In the genomic region with DNA sequence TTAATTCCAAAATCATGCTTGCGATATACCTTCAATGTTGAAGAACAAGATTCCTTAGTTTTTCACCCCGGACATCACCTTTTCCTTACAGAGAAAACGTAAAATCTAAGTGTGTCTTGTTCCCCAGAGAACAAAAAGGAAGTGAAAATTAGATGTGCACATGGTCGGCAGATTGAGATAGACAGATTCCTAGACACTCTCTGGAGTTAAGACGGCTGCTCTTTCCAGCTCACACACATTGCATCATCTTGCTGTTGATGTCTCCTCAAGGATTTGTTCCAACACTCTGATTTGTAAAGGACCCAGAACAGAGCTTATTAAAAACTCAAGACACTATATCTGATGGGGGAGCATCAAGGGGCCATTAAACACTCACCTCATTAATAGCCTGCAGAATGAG, we compare ENCODE assay signal across 12 cellular contexts.
"Had no signal": no experiment of that assay in that cellular context is flagged by ENCODE, and none has a peak within 500 bp of the region (broad histone marks: within the 10 kb centered on the region; RNA-seq: fewer than 3 reads in every experiment).

No MANE protein-coding gene starts in this region.

- H3K9me3 ChIP-seq: body of pancreas, gastroesophageal sphincter had no signal

- DNase-seq: activated CD4-positive, alpha-beta T cell treated with anti-CD3 and anti-CD28 coated beads, Interleukin-2, amount 50 U/mL, for 48 hours; activated naive CD4-positive, alpha-beta T cell; activated naive CD8-positive, alpha-beta T cell treated with anti-CD3 and anti-CD28 coated beads for 36 hours; amygdala; body of pancreas; caudate nucleus; immature natural killer cell; kidney glomerular epithelial cell; stimulated activated CD4-positive, alpha-beta T cell treated with anti-CD3 and anti-CD28 coated beads, Interleukin-2, amount 100 ng/mL, for 48 hours; stimulated activated naive CD8-positive, alpha-beta T cell treated with anti-CD3 and anti-CD28 coated beads, Interleukin-15, amount 100 ng/mL, for 72 hours had no signal

- H3K4me3 ChIP-seq: body of pancreas, gastroesophageal sphincter, skin epidermis had no signal

- H3K27me3 ChIP-seq: body of pancreas, gastroesophageal sphincter had no signal

- H3K4me1 ChIP-seq: body of pancreas, gastroesophageal sphincter had no signal

- H3K36me3 ChIP-seq: gastroesophageal sphincter had no signal

- H3K27ac ChIP-seq: body of pancreas, gastroesophageal sphincter, skin epidermis had no signal
